In genomic region chr14:30273564-30273880, GRCh38 we compare ENCODE assay signal across 14 cellular contexts.
DNase-seq lines count a peak whose midpoint lies in the region; TF ChIP-seq lines count a peak whose summit lies in the region.
"Had no signal": no experiment of that assay in that cellular context is flagged by ENCODE, and none has a peak within 500 bp of the region (broad histone marks: within the 10 kb centered on the region; RNA-seq: fewer than 3 reads in every experiment).

No MANE protein-coding gene starts in this region.

- intact Hi-C loops in testis (cut with DNase I; ENCODE audit: low total_unique reads), result no loop called here

- peak; percentile 69 for TF ChIP-seq EP300 in neural cell (conservative IDR thresholded peaks at IDR 0.05; ENCODE audit: poor library complexity, severe bottlenecking)

- H3K9me2 ChIP-seq in neural cell (ENCODE audit: insufficient read depth, low read length), result no peaks in the 10 kb centered on the region

- H3K4me1 ChIP-seq in testis, result peaks cover 4% of the 10 kb centered on the region
- H3K4me1 ChIP-seq: BLaER1 had no signal

- H3K79me2 ChIP-seq in neural cell (replicated peaks; ENCODE audit: insufficient read depth, low read length), result peaks cover 5% of the 10 kb centered on the region

- no peaks in the 10 kb centered on the region for H4K20me1 ChIP-seq in neural cell (ENCODE audit: insufficient read depth)
- H4K20me1 ChIP-seq: BLaER1 had no signal

- peak overlapping the region; percentile 92 for H3K4me2 ChIP-seq in neural cell (ENCODE audit: low read length)
- H3K4me2 ChIP-seq: BLaER1 had no signal

- TF ChIP-seq CTCF in neural cell (IDR thresholded peaks at IDR 0.05; ENCODE audit: poor library complexity, severe bottlenecking), result no peak
- no peak for TF ChIP-seq CTCF in testis (IDR thresholded peaks at IDR 0.05)

- DNase-seq in NCI-H1105 (lab: John Stamatoyannopoulos, UW), result peak; percentile 90
- no peak for DNase-seq in NCI-H1105 treated with DMSO at 0.1 percent for 48 hours (lab: John Stamatoyannopoulos, UW)
- DNase-seq in NCI-H69 (lab: John Stamatoyannopoulos, UW), result peak; percentile 93
- DNase-seq in testis, result peak; percentile 77
- no peak for DNase-seq in iPS-NIHi7 (ENCODE audit: extremely low spot score)
- no peak for DNase-seq in H7
- DNase-seq: CD4-positive, CD25-positive, alpha-beta regulatory T cell; DMS53; GF-D8; H9; IMR-90 had no signal

- H3K4me3 ChIP-seq in neural cell (ENCODE audit: low read length) (peak overlapping the region; percentile 54), testis (no peak overlapping the region), H7 (ENCODE audit: insufficient read depth, low read depth, low read length) (no peak overlapping the region)
- H3K4me3 ChIP-seq: BLaER1 had no signal

- H3K27me3 ChIP-seq in neural cell (ENCODE audit: insufficient read depth, low read depth, low read length) (no peaks in the 10 kb centered on the region), testis (no peaks in the 10 kb centered on the region), H7 (ENCODE audit: control insufficient read depth, insufficient read depth, low read length) (no peaks in the 10 kb centered on the region)
- H3K27me3 ChIP-seq: BLaER1 had no signal

- TF ChIP-seq POLR2A in testis (IDR thresholded peaks at IDR 0.05), result no peak

- peaks cover 20% of the 10 kb centered on the region for H3F3A ChIP-seq in neural cell (ENCODE audit: insufficient read depth, low read length, poor library complexity, severe bottlenecking)

- H3K27ac ChIP-seq in neural cell (ENCODE audit: low read length), result peak overlapping the region; percentile 98
- peak overlapping the region; percentile 9 to 15 for H3K27ac ChIP-seq in testis
- H3K27ac ChIP-seq: 22Rv1, BLaER1 had no signal

- no peak overlapping the region for H2AFZ ChIP-seq in neural cell (ENCODE audit: low read depth, low read length)

- H3K9ac ChIP-seq in neural cell (ENCODE audit: low read length), result peak overlapping the region; percentile 76
- H3K9ac ChIP-seq: BLaER1 had no signal

- TF ChIP-seq RAD21 in neural cell (conservative IDR thresholded peaks at IDR 0.05), result peak; percentile 16

- H3K36me3 ChIP-seq in neural cell (ENCODE audit: insufficient read depth, low read length) (no peaks in the 10 kb centered on the region), testis (ENCODE audit: low read depth, missing control alignments) (no peaks in the 10 kb centered on the region), H7 (replicated peaks; ENCODE audit: control insufficient read depth, insufficient read depth, low read length) (no peaks in the 10 kb centered on the region)
- H3K36me3 ChIP-seq: BLaER1 had no signal

- 47 to 61% methylated on average over 4 of the region's 4 CpGs for WGBS in testis, 2 donors

- H3K9me3 ChIP-seq in neural cell (ENCODE audit: low read length) (no peaks in the 10 kb centered on the region), testis (no peaks in the 10 kb centered on the region)
- H3K9me3 ChIP-seq: BLaER1 had no signal

TF ChIP-seq in neural cell, 6 proteins besides CTCF, POLR2A, EP300 and RAD21:
- TF ChIP-seq POLR2AphosphoS5 (IDR thresholded peaks at IDR 0.05) (peak; percentile 74), EZH2 (IDR thresholded peaks at IDR 0.05; ENCODE audit: borderline replicate concordance, insufficient read depth, low read length, poor library complexity, severe bottlenecking) (no peak)
- TF ChIP-seq, protein P1, sequence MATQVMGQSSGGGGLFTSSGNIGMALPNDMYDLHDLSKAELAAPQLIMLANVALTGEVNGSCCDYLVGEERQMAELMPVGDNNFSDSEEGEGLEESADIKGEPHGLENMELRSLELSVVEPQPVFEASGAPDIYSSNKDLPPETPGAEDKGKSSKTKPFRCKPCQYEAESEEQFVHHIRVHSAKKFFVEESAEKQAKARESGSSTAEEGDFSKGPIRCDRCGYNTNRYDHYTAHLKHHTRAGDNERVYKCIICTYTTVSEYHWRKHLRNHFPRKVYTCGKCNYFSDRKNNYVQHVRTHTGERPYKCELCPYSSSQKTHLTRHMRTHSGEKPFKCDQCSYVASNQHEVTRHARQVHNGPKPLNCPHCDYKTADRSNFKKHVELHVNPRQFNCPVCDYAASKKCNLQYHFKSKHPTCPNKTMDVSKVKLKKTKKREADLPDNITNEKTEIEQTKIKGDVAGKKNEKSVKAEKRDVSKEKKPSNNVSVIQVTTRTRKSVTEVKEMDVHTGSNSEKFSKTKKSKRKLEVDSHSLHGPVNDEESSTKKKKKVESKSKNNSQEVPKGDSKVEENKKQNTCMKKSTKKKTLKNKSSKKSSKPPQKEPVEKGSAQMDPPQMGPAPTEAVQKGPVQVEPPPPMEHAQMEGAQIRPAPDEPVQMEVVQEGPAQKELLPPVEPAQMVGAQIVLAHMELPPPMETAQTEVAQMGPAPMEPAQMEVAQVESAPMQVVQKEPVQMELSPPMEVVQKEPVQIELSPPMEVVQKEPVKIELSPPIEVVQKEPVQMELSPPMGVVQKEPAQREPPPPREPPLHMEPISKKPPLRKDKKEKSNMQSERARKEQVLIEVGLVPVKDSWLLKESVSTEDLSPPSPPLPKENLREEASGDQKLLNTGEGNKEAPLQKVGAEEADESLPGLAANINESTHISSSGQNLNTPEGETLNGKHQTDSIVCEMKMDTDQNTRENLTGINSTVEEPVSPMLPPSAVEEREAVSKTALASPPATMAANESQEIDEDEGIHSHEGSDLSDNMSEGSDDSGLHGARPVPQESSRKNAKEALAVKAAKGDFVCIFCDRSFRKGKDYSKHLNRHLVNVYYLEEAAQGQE (IDR thresholded peaks at IDR 0.05; ENCODE audit: borderline replicate concordance), result peak; percentile 71
TF ChIP-seq in neural cell: peak in this region for 2.

Comparison
In these comparisons a context has a peak if more than half of its experiments do, and no peak if none do; other contexts are left out.
1. DNase-seq: peak in NCI-H1105 (single experiment), NCI-H69 (single experiment) and testis (single experiment); none in NCI-H1105 treated with DMSO at 0.1 percent for 48 hours (single experiment), iPS-NIHi7 (single experiment) and H7 (single experiment).